ENCODE assay signal across 12 cellular contexts in the genomic region with DNA sequence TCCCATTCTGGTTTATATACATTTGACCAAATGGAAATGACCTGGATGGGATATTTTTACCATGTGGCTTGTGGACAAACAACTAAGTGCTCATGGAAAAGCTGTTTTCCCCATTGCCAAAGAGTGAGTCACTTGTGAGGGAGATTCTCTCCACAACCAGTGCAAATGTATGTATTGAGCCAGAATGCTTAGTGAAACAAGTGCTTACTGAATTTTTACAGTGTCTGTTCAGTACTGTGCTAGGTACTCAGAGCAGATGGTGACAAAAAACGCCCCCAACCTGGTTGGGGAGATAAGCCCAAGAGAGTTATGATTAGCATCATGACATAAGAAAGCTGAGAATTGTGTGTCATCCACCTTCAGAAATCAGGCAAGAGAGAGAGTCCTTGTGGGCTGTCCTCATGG. TPM values are rescaled to one million over a fixed set of nuclear protein-coding genes. Genes with fewer than 3 reads are reported as not detected.
DNase-seq lines count a peak whose midpoint lies in the region; TF ChIP-seq lines count a peak whose summit lies in the region.
"Had no signal": no experiment of that assay in that cellular context is flagged by ENCODE, and none has a peak within 500 bp of the region (broad histone marks: within the 10 kb centered on the region; RNA-seq: fewer than 3 reads in every experiment).

No MANE protein-coding gene starts in this region.

- no peak for TF ChIP-seq CTCF in nephron (IDR thresholded peaks at IDR 0.05; ENCODE audit: unreplicated experiment in 3 of 3)
- no peak for TF ChIP-seq CTCF in colonic mucosa (IDR thresholded peaks at IDR 0.05)

- no peaks in the 10 kb centered on the region for H3K4me1 ChIP-seq in colonic mucosa

- H3K4me1 Mint-ChIP-seq in nephron: peaks cover 6% of the 10 kb centered on the region

- H3K27me3 ChIP-seq in colonic mucosa: no peaks in the 10 kb centered on the region

- DNase-seq in AG20443 (ENCODE audit: low spot score): peak; percentile 61
- peak; percentile 52 for DNase-seq in M059J (ENCODE audit: low read depth)
- peak; percentile 54 for DNase-seq in dermis blood vessel endothelial cell
- no peak for DNase-seq in NCI-H2107 (lab: John Stamatoyannopoulos, UW)
- DNase-seq in colonic mucosa: no peak
- no peak for DNase-seq in COLO668 (lab: John Stamatoyannopoulos, UW; ENCODE audit: unreplicated experiment)
- no peak for DNase-seq in activated gamma-delta T cell (lab: John Stamatoyannopoulos, UW)
- DNase-seq: activated T-cell treated with anti-CD3 and anti-CD28 coated beads for 4 hours, cerebellar nuclear complex, NCI-H510A, SW 1271 had no signal

- H3K4me3 ChIP-seq in colonic mucosa: no peak overlapping the region

- H3K4me3 Mint-ChIP-seq in nephron: peak overlapping the region in 2 of 3 experiments; percentile 21 to 69

- no peak overlapping the region for H3K27ac Mint-ChIP-seq in nephron

- no peaks in the 10 kb centered on the region for H3K36me3 Mint-ChIP-seq in nephron (ENCODE audit: low read depth)

- no peaks in the 10 kb centered on the region for H3K9me3 ChIP-seq in colonic mucosa

- intact Hi-C loops in colonic mucosa (cut with DNase I): no loop called here

- no peaks in the 10 kb centered on the region for H3K27me3 Mint-ChIP-seq in nephron (ENCODE audit: low read depth)

- H3K9ac ChIP-seq in colonic mucosa (ENCODE audit: low read depth in 2 of 2, low read length in 2 of 2): no peak overlapping the region

- H3K9me3 Mint-ChIP-seq in nephron: no peaks in the 10 kb centered on the region

- H3K36me3 ChIP-seq in colonic mucosa: no peaks in the 10 kb centered on the region

- H3K27ac ChIP-seq in colonic mucosa: no peak overlapping the region

RNA-seq across cellular contexts. Expression of gene CHP1, which starts 2.3 kb away (rescaled TPM):
- 81.7 and 92.7 TPM in 2 replicates for total RNA-seq in M059J (2014; rRNA removed; shearing (Covaris generic))
- 73.3 and 92.7 TPM in 2 replicates for total RNA-seq in dermis blood vessel endothelial cell
- 100 to 1,000 TPM; 251 to 388 TPM for total RNA-seq in colonic mucosa

RNA-seq across cellular contexts. Expression of gene EXD1, which starts 2.8 kb away (rescaled TPM):
- not detected in 2 replicates for total RNA-seq in M059J (2014; rRNA removed; shearing (Covaris generic))
- total RNA-seq in dermis blood vessel endothelial cell (not detected in 2 replicates), colonic mucosa (not detected)

Comparison
In these comparisons a context has a peak if more than half of its experiments do, and no peak if none do; other contexts are left out.
1. DNase-seq: peak in AG20443 (single experiment), M059J (single experiment) and dermis blood vessel endothelial cell (single experiment); none in NCI-H2107 (single experiment), colonic mucosa (single experiment), COLO668 (single experiment) and activated gamma-delta T cell (single experiment).